ENCODE assay signal across 1 cellular context in genomic region chr2:70115646-70116442, GRCh38.
TF ChIP-seq lines count a peak whose summit lies in the region.

No MANE protein-coding gene starts in this region.

TF ChIP-seq in H1, 55 proteins besides CTCF, POLR2A, EP300 and RAD21 (continued from another document):
- no peak for TF ChIP-seq JUN (IDR thresholded peaks at IDR 0.05; ENCODE audit: low read depth, low read length)
- no peak for TF ChIP-seq SIRT6 (IDR thresholded peaks at IDR 0.05; ENCODE audit: low read length)
- TF ChIP-seq CHD7 (IDR thresholded peaks at IDR 0.05; ENCODE audit: insufficient replicate concordance, low read length), result no peak
- no peak for TF ChIP-seq TAF1 (IDR thresholded peaks at IDR 0.05; ENCODE audit: low read depth, low read length)
- TF ChIP-seq BACH1 (IDR thresholded peaks at IDR 0.05; ENCODE audit: low read length), result no peak
- TF ChIP-seq NANOG (IDR thresholded peaks at IDR 0.05; ENCODE audit: insufficient read depth, low read depth, low read length, poor library complexity, severe bottlenecking), result no peak
TF ChIP-seq in H1: peak in this region for 0.
